Comparison of ENCODE assay signal across 1 cellular context in genomic region chr7:74615933-74616780, GRCh38.
TF ChIP-seq lines count a peak whose summit lies in the region.

No MANE protein-coding gene starts in this region.

TF ChIP-seq in GM12878, 131 proteins besides CTCF, POLR2A, EP300 and RAD21 (continued from another document):
- TF ChIP-seq NKRF (conservative IDR thresholded peaks at IDR 0.05) (no peak), RCOR1 (conservative IDR thresholded peaks at IDR 0.05; ENCODE audit: low read depth, low read length) (no peak)
TF ChIP-seq in GM12878: peak in this region for 0.
